Comparison of ENCODE assay signal across 26 cellular contexts in genomic region chr9:91386765-91387164, GRCh38.
"Had no signal": no experiment of that assay in that cellular context is flagged by ENCODE, and none has a peak within 500 bp of the region (broad histone marks: within the 10 kb centered on the region; RNA-seq: fewer than 3 reads in every experiment).

No MANE protein-coding gene starts in this region.

- H3K4me3 ChIP-seq: breast epithelium, Peyer's patch, SJCRH30 had no signal

- H3K4me2 ChIP-seq: SK-N-SH had no signal

- H3K9ac ChIP-seq: SK-N-SH had no signal

- H3K9me3 ChIP-seq: breast epithelium, Peyer's patch, SJCRH30, SK-N-SH had no signal

- H3K36me3 ChIP-seq: breast epithelium, Peyer's patch, SJCRH30 had no signal

- DNase-seq: activated CD4-positive, alpha-beta T cell treated with anti-CD3 and anti-CD28 coated beads, Interleukin-2, amount 50 U/mL, for 1 hour; activated CD4-positive, CD25-positive, alpha-beta regulatory T cell; activated CD8-positive, alpha-beta memory T cell treated with anti-CD3 and anti-CD28 coated beads, Interleukin-2, amount 50 U/mL, for 4 hours; activated CD8-positive, alpha-beta T cell treated with anti-CD3 and anti-CD28 coated beads for 36 hours; activated effector memory CD4-positive, alpha-beta T cell treated with Interleukin-2 at 50 U/mL for 16 hours; activated naive CD4-positive, alpha-beta T cell; aorta; caudate nucleus; KBM-7; NCI-H1092; NCI-H1417; NCI-H1930; NCI-H2171; NCI-H2227 treated with DMSO at 0.1 percent for 48 hours; NCI-H446 treated with DMSO at 0.1 percent for 48 hours; NCI-H524 treated with DMSO at 0.1 percent for 48 hours; NCI-H748 treated with DMSO at 0.1 percent for 48 hours; NK-92 treated with Interleukin-12 subunit alpha and Interleukin-12 subunit beta, amount 100 ng/mL, for 24 hours; Peyer's patch; Right ventricle myocardium superior; SJCRH30; SK-N-SH; T-helper 1 cell had no signal

- H3K4me1 ChIP-seq: breast epithelium, Peyer's patch, SJCRH30 had no signal

- H3K27me3 ChIP-seq: breast epithelium, Peyer's patch had no signal

- H3K27ac ChIP-seq: breast epithelium, Peyer's patch, RWPE1, SJCRH30, VCaP had no signal

- ATAC-seq: activated CD8-positive, alpha-beta T cell treated with anti-CD3 and anti-CD28 coated beads for 36 hours had no signal
